Comparison of ENCODE assay signal across 14 cellular contexts in genomic region chr2:217071416-217071815, GRCh38.
"Had no signal": no experiment of that assay in that cellular context is flagged by ENCODE, and none has a peak within 500 bp of the region (broad histone marks: within the 10 kb centered on the region; RNA-seq: fewer than 3 reads in every experiment).

No MANE protein-coding gene starts in this region.

- H3K27ac ChIP-seq: gastrocnemius medialis, heart left ventricle, left lung, neutrophil, parathyroid adenoma had no signal

- H3K9ac ChIP-seq: parathyroid adenoma had no signal

- H3K9me3 ChIP-seq: esophagus squamous epithelium, gastrocnemius medialis, left lung, neutrophil had no signal

- H3K36me3 ChIP-seq: esophagus squamous epithelium, gastrocnemius medialis, heart left ventricle, left lung, neutrophil had no signal

- H3K4me3 ChIP-seq: esophagus squamous epithelium, gastrocnemius medialis, heart left ventricle, left lung had no signal

- H3K27me3 ChIP-seq: gastrocnemius medialis, heart left ventricle, left lung, neutrophil had no signal

- ATAC-seq: gastrocnemius medialis; heart left ventricle; left lung; naive thymus-derived CD8-positive, alpha-beta T cell; stimulated activated memory B cell treated with anti-CD40 and anti-IgM and Interleukin-4, amounts not matched to agents 10 μg/mL and 1 μg/mL and 100 μg/mL, for 72 hours had no signal

- H2AFZ ChIP-seq: parathyroid adenoma had no signal

- DNase-seq: activated CD4-positive, alpha-beta T cell treated with anti-CD3 and anti-CD28 coated beads for 1 hour; activated CD4-positive, alpha-beta T cell treated with anti-CD3 and anti-CD28 coated beads, Interleukin-2, amount 50 U/mL, for 48 hours; activated naive CD4-positive, alpha-beta T cell treated with anti-CD3 and anti-CD28 coated beads, Interleukin-2, amount 10 ng/mL, durations not matched to agents 7 days and 5 days; activated T-cell treated with anti-CD3 and anti-CD28 coated beads, Interleukin-2, amount 50 U/mL, for 24 hours; esophagus squamous epithelium; gastrocnemius medialis; heart left ventricle; left lung; naive thymus-derived CD8-positive, alpha-beta T cell; stimulated activated CD4-positive, alpha-beta T cell treated with anti-CD3 and anti-CD28 coated beads, Interleukin-2, amount 100 ng/mL, for 48 hours; T-helper 9 cell had no signal

- H3K4me1 ChIP-seq: parathyroid adenoma had no signal
